Comparison of ENCODE assay signal across 11 cellular contexts in the genomic region with DNA sequence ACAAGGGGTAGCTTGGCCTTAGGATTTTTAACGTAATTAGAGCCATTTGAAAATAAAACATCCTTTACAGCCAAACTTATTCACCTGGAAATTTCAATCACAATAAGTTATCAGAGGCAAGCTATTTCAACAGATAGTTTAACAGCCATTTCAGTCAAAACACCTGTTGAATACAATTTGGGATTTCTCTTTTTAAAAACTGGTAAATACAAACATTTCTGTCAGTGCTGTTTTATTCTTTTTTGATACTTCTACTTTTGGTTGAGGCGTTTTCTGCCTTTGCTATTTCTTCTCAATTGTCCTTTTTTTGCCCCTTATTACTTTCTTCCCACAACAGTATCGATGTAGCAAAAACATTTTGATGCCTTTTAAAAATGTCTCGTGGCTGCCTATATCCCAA. TPM values are rescaled to one million over a fixed set of nuclear protein-coding genes. Genes with fewer than 3 reads are reported as not detected.
"Had no signal": no experiment of that assay in that cellular context is flagged by ENCODE, and none has a peak within 500 bp of the region (broad histone marks: within the 10 kb centered on the region; RNA-seq: fewer than 3 reads in every experiment).

No MANE protein-coding gene starts in this region.

- H3K4me1 Mint-ChIP-seq: IgD-negative memory B cell had no signal

- H3K9ac ChIP-seq: GM23248 had no signal

- H3K4me3 ChIP-seq: GM23248, HAP-1 had no signal

- H3K27ac ChIP-seq: GM23248, HL-60 had no signal

- FAIRE-seq: HepG2 had no signal

- H3K9me3 ChIP-seq: HAP-1 had no signal

- H3K27ac Mint-ChIP-seq: IgD-negative memory B cell had no signal

- ATAC-seq: HCT116, HepG2 had no signal

- H2AFZ ChIP-seq: GM23248 had no signal

- H3K36me3 ChIP-seq: HAP-1 had no signal

- DNase-seq: GM23248, GOT3, H7, KBM-7 had no signal

RNA-seq across cellular contexts. Expression of a gene that starts 2.1 kb away (rescaled TPM):
- total RNA-seq: GM23248, H4, HepG2, HT1080 had no signal
- polyA plus RNA-seq: GM23248, HepG2, IgD-negative memory B cell had no signal
